In the genomic region with DNA sequence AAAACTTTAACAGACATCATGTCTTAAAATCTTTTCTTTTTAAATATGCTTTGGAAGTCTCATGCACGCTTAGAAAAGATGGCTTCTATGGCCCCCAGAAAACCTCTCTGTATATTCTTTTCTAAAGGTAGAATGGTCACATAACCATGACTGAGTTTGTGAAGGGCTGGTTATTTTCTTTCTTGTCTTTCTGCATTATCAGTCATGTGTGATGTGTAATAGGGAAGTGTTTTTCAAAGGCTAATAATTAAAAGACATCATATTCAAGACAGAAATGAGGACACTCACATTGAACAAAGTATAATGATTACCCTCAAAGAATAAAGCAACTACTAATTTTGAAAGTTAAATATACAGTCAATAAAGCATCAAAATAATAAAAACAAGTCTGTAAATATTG, we compare ENCODE assay signal across 29 cellular contexts.
DNase-seq lines count a peak whose midpoint lies in the region; ATAC-seq and TF ChIP-seq lines count a peak whose summit lies in the region.
"Had no signal": no experiment of that assay in that cellular context is flagged by ENCODE, and none has a peak within 500 bp of the region (broad histone marks: within the 10 kb centered on the region; RNA-seq: fewer than 3 reads in every experiment).

No MANE protein-coding gene starts in this region.

- CTCF ChIA-PET in SK-N-SH (lab: Yijun Ruan, JAX) = no interaction called here

- no peaks in the 10 kb centered on the region for H3K79me2 ChIP-seq in SK-N-SH (ENCODE audit: insufficient read depth)

- ATAC-seq in GM19043 (IDR thresholded peaks at IDR 0.05; ENCODE audit: low read depth, unreplicated experiment) (peak; percentile 43), Right ventricle myocardium superior (ENCODE audit: poor library complexity) (no peak)
- ATAC-seq: A549; activated T-helper 17 cell treated with anti-CD3 and anti-CD28 coated beads, Interleukin-2, amount 50 U/mL, for 72 hours; CD8-positive, alpha-beta T cell; stimulated activated memory B cell treated with anti-CD40 and anti-IgM and Interleukin-4, amounts not matched to agents 10 μg/mL and 1 μg/mL and 100 μg/mL, for 72 hours had no signal

- TF ChIP-seq CTCF in coronary artery (IDR thresholded peaks at IDR 0.05) = no peak
- TF ChIP-seq CTCF in testis (IDR thresholded peaks at IDR 0.05) = no peak
- no peak for TF ChIP-seq CTCF in SK-N-SH (IDR thresholded peaks at IDR 0.05)

- no peak overlapping the region for H3K9ac ChIP-seq in SK-N-SH

- H3K27ac ChIP-seq in coronary artery (peak overlapping the region in 1 of 2 donors; percentile 70), testis (peak overlapping the region; percentile 71 to 84), SK-N-SH (ENCODE audit: low read depth in 2 of 2, low read length in 1 of 2) (no peak overlapping the region)
- H3K27ac ChIP-seq: A549, pancreas, SK-N-MC, vagina had no signal

- no peak for TF ChIP-seq RAD21 in SK-N-SH (IDR thresholded peaks at IDR 0.05; ENCODE audit: low read length)

- POLR2A ChIA-PET in SK-N-SH (lab: Yijun Ruan, JAX) = no interaction called here

- H3K4me2 ChIP-seq in SK-N-SH = no peak overlapping the region

- no peaks in the 10 kb centered on the region for H4K20me1 ChIP-seq in SK-N-SH (ENCODE audit: insufficient read depth)

- DNase-seq in coronary artery (ENCODE audit: low spot score) (no peak), kidney glomerular epithelial cell (lab: John Stamatoyannopoulos, UW) (peak; percentile 62), testis (no peak), NCI-H69 (lab: John Stamatoyannopoulos, UW) (no peak), SK-N-SH (no peak), Right ventricle myocardium superior (no peak)
- no peak for DNase-seq in effector CD4-positive, alpha-beta T cell
- DNase-seq: activated CD4-positive, alpha-beta memory T cell treated with anti-CD3 and anti-CD28 coated beads for 36 hours; activated CD4-positive, CD25-positive, alpha-beta regulatory T cell treated with anti-CD3 and anti-CD28 coated beads, Interleukin-2, amount 50 U/mL, for 72 hours; activated CD8-positive, alpha-beta memory T cell treated with anti-CD3 and anti-CD28 coated beads, Interleukin-2, amount 50 U/mL, for 48 hours; activated naive CD4-positive, alpha-beta T cell treated with anti-CD3 and anti-CD28 coated beads, Interleukin-2, amount 50 U/mL, for 16 hours; CD8-positive, alpha-beta T cell; DMS153; islet precursor cell; NCI-H1105; NCI-H2029 treated with DMSO at 0.1 percent for 48 hours; NCI-H2227 treated with DMSO at 0.1 percent for 48 hours; pancreas; stimulated activated CD4-positive, alpha-beta T cell treated with anti-CD3 and anti-CD28 coated beads, Interleukin-12 subunit alpha, Interleukin-12 subunit beta, amount 100 ng/mL, for 4 hours; stimulated activated CD4-positive, alpha-beta T cell treated with anti-CD3 and anti-CD28 coated beads, Interleukin-4, amount 100 ng/mL, for 24 hours; substantia nigra had no signal

- 0 out of 2 replicates have a peak, but pooled peaks cover 4% of the 10 kb centered on the region for H3K9me2 ChIP-seq in SK-N-SH

- H3F3A ChIP-seq in SK-N-SH (replicated peaks; ENCODE audit: insufficient read depth) = no peaks in the 10 kb centered on the region

- H3K27me3 ChIP-seq in testis (no peaks in the 10 kb centered on the region), SK-N-SH (ENCODE audit: insufficient read depth) (peaks cover 48% of the 10 kb centered on the region)
- H3K27me3 ChIP-seq: right atrium auricular region, vagina had no signal

- H3K36me3 ChIP-seq in testis (ENCODE audit: low read depth, missing control alignments) = no peaks in the 10 kb centered on the region
- H3K36me3 ChIP-seq in SK-N-SH (replicated peaks in 1 of 2; ENCODE audit: control insufficient read depth in 1 of 2, insufficient read depth in 2 of 2, low read length in 1 of 2) = no peaks in the 10 kb centered on the region
- H3K36me3 ChIP-seq: pancreas, right atrium auricular region, vagina had no signal

- WGBS in testis, 2 donors = 44 to 50% methylated on average over 1 of the region's 1 CpG
- 0% methylated on average over 1 of the region's 1 CpG for WGBS in SK-N-SH (ENCODE audit: low lambda C conversion rate)

- intact Hi-C loops in testis (cut with DNase I; ENCODE audit: low total_unique reads) (no loop called here), Right ventricle myocardium superior (cut with DNase I) (no loop called here)

- H3K4me3 ChIP-seq in coronary artery = peak overlapping the region; percentile 74
- peak overlapping the region; percentile 52 to 67 for H3K4me3 ChIP-seq in testis
- no peak overlapping the region for H3K4me3 ChIP-seq in SK-N-SH (ENCODE audit: low read depth in 2 of 2, low read length in 1 of 2)
- H3K4me3 ChIP-seq: A549, lung, SK-N-MC had no signal

- H2AFZ ChIP-seq in SK-N-SH (ENCODE audit: low read depth) = no peak overlapping the region

- TF ChIP-seq EP300 in SK-N-SH (IDR thresholded peaks at IDR 0.05; ENCODE audit: borderline replicate concordance in 1 of 2, low read depth in 1 of 2, low read length in 1 of 2) = no peak

- H3K4me1 ChIP-seq in testis (peaks cover 5% of the 10 kb centered on the region), SK-N-SH (ENCODE audit: control insufficient read depth in 1 of 2, insufficient read depth in 2 of 2, low read depth in 1 of 2, low read length in 1 of 2) (no peaks in the 10 kb centered on the region)
- H3K4me1 ChIP-seq: A549, pancreas, right atrium auricular region, vagina had no signal

- TF ChIP-seq POLR2A in testis (IDR thresholded peaks at IDR 0.05) = no peak

- H3K9me3 ChIP-seq in testis (no peaks in the 10 kb centered on the region), SK-N-SH (no peaks in the 10 kb centered on the region)
- H3K9me3 ChIP-seq: A549, pancreas, right atrium auricular region, vagina had no signal

TF ChIP-seq in SK-N-SH, 30 proteins besides CTCF, POLR2A, EP300 and RAD21 (continues in another document):
- TF ChIP-seq, protein P1, sequence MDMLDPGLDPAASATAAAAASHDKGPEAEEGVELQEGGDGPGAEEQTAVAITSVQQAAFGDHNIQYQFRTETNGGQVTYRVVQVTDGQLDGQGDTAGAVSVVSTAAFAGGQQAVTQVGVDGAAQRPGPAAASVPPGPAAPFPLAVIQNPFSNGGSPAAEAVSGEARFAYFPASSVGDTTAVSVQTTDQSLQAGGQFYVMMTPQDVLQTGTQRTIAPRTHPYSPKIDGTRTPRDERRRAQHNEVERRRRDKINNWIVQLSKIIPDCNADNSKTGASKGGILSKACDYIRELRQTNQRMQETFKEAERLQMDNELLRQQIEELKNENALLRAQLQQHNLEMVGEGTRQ (IDR thresholded peaks at IDR 0.05; ENCODE audit: borderline replicate concordance, low read depth, low read length) = no peak
- no peak for TF ChIP-seq GABPA (IDR thresholded peaks at IDR 0.05; ENCODE audit: low read depth)
- TF ChIP-seq TEAD4 (IDR thresholded peaks at IDR 0.05; ENCODE audit: borderline replicate concordance, insufficient read depth) = no peak
- TF ChIP-seq CHD2 (IDR thresholded peaks at IDR 0.05; ENCODE audit: low read length, partially characterized antibody) = no peak
- no peak for TF ChIP-seq SMC3 (IDR thresholded peaks at IDR 0.05; ENCODE audit: low read depth, low read length)
- TF ChIP-seq TCF12 (IDR thresholded peaks at IDR 0.05) = no peak
- no peak for TF ChIP-seq RXRA (IDR thresholded peaks at IDR 0.05; ENCODE audit: borderline replicate concordance, low read depth)
- TF ChIP-seq NRF1 (IDR thresholded peaks at IDR 0.05; ENCODE audit: low read depth, low read length) = no peak
- TF ChIP-seq EZH2phosphoT487 (IDR thresholded peaks at IDR 0.05; ENCODE audit: borderline replicate concordance, low read depth) = no peak
- TF ChIP-seq RCOR1 (IDR thresholded peaks at IDR 0.05; ENCODE audit: low read length) = no peak
- TF ChIP-seq FOXM1 (IDR thresholded peaks at IDR 0.05; ENCODE audit: low read depth) = no peak
- TF ChIP-seq MXI1 (IDR thresholded peaks at IDR 0.05; ENCODE audit: low read depth, low read length) = no peak
- TF ChIP-seq, protein P2, sequence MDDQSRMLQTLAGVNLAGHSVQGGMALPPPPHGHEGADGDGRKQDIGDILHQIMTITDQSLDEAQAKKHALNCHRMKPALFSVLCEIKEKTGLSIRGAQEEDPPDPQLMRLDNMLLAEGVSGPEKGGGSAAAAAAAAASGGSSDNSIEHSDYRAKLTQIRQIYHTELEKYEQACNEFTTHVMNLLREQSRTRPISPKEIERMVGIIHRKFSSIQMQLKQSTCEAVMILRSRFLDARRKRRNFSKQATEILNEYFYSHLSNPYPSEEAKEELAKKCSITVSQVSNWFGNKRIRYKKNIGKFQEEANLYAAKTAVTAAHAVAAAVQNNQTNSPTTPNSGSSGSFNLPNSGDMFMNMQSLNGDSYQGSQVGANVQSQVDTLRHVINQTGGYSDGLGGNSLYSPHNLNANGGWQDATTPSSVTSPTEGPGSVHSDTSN (IDR thresholded peaks at IDR 0.05) = no peak
- no peak for TF ChIP-seq USF1 (IDR thresholded peaks at IDR 0.05; ENCODE audit: borderline replicate concordance, low read depth)
- TF ChIP-seq SIN3A (IDR thresholded peaks at IDR 0.05; ENCODE audit: borderline replicate concordance, low read depth, low read length) = no peak
- TF ChIP-seq, protein P3, sequence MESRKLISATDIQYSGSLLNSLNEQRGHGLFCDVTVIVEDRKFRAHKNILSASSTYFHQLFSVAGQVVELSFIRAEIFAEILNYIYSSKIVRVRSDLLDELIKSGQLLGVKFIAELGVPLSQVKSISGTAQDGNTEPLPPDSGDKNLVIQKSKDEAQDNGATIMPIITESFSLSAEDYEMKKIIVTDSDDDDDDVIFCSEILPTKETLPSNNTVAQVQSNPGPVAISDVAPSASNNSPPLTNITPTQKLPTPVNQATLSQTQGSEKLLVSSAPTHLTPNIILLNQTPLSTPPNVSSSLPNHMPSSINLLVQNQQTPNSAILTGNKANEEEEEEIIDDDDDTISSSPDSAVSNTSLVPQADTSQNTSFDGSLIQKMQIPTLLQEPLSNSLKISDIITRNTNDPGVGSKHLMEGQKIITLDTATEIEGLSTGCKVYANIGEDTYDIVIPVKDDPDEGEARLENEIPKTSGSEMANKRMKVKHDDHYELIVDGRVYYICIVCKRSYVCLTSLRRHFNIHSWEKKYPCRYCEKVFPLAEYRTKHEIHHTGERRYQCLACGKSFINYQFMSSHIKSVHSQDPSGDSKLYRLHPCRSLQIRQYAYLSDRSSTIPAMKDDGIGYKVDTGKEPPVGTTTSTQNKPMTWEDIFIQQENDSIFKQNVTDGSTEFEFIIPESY (IDR thresholded peaks at IDR 0.05; ENCODE audit: borderline replicate concordance, low read depth) = no peak
- no peak for TF ChIP-seq YY1 (IDR thresholded peaks at IDR 0.05; ENCODE audit: low read depth)
- TF ChIP-seq ELF1 (IDR thresholded peaks at IDR 0.05) = no peak

Comparison
In these comparisons a context has a peak if more than half of its experiments do, and no peak if none do; other contexts are left out.
1. H3K27ac ChIP-seq: peak in testis (2 of 2); none in SK-N-SH (0 of 2).
2. H3K4me3 ChIP-seq: peak in coronary artery (single experiment) and testis (2 of 2); none in SK-N-SH (0 of 2).